Comparison of ENCODE assay signal across 9 cellular contexts in the genomic region with DNA sequence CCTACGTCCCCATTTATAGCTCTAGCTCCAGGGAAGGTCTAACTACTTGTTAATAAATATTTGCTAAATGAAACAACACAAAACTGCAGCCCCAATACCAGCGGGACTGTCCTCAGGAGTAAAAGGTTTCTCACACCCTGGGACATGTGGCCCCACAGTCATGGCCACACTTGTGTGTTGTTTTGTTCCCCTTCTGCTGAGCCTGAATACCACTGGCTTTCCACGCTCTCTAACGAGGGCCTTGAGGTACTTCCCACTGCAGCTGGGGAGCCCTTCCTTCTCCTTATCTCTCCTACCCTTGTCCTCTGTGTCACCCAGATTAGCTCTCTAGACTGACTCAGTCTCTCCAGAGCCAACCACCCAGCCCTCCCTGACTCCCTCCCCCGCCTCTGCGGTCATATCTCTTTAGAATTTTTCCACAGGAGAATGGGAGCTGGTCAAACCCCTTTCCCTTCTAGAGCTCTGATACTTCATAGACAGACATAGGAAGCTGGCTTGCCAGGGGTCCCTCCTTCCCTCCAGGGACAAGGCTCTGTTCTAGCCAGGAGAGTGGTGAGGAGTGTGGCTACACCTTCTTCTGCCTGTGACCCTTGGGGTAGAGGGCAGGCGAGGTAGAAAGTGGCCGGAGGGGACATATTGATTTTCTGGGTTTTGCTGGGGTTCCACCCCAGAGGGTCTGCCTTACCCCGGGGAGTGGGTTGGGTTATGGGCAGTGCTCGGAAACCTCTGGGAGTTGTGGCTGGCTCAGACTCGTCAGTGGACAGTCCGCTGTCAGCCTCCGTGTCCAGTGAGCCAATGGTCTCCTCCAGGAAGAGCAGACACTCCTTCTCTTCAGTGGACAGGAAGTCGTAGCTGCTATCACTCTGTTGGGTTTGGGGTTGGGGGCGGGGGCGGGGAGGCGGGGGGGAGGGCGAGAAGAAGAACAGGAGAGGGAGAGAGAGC. TPM values are rescaled to one million over a fixed set of nuclear protein-coding genes. Genes with fewer than 3 reads are reported as not detected.
DNase-seq lines count a peak whose midpoint lies in the region; ATAC-seq and TF ChIP-seq lines count a peak whose summit lies in the region.
"Had no signal": no experiment of that assay in that cellular context is flagged by ENCODE, and none has a peak within 500 bp of the region (broad histone marks: within the 10 kb centered on the region; RNA-seq: fewer than 3 reads in every experiment).

No MANE protein-coding gene starts in this region.

- peaks cover 34% of the 10 kb centered on the region for H3F3A ChIP-seq in PC-9 (ENCODE audit: insufficient read depth, low read depth)

- no peak for TF ChIP-seq EP300 in esophagus muscularis mucosa (IDR thresholded peaks at IDR 0.05)

- peaks cover 90% of the 10 kb centered on the region for H3K4me1 ChIP-seq in PC-9 (replicated peaks; ENCODE audit: insufficient read depth)
- H3K4me1 ChIP-seq in esophagus muscularis mucosa: peaks cover 28 to 39% (median 32%) of the 10 kb centered on the region in 4 donors

- TF ChIP-seq CTCF in C4-2B (conservative IDR thresholded peaks at IDR 0.05) (no peak), PC-9 (conservative IDR thresholded peaks at IDR 0.05) (no peak), esophagus muscularis mucosa (IDR thresholded peaks at IDR 0.05) (no peak), neural crest cell (conservative IDR thresholded peaks at IDR 0.05) (no peak), GM10266 (IDR thresholded peaks at IDR 0.05; ENCODE audit: control insufficient read depth, insufficient read depth, low read depth, missing control alignments) (no peak)

- TF ChIP-seq POLR2A in esophagus muscularis mucosa (IDR thresholded peaks at IDR 0.05; ENCODE audit: low read depth): no peak

- CTCF ChIA-PET in PC-9 (lab: Charles Lee): interaction anchor here (0.6 to 1.8 kb wide), 4 partner anchors 13 to 1105 kb away, joined by 3 to 13 read pairs (median 5); no protein-coding TSS in a partner anchor

- POLR2A ChIA-PET in PC-9 (lab: Charles Lee; ENCODE audit: unreplicated experiment): interaction anchor here (0.6 to 1.3 kb wide), 12 partner anchors 8 to 373 kb away, joined by 3 to 16 read pairs (median 5); partner anchors contain the start of genes C1orf116 and PFKFB2

- intact Hi-C loops in PC-9 (cut with micrococcal nuclease; ENCODE audit: unreplicated experiment): loop anchor here (10.0 kb wide), 1 partner anchor 300 kb away; the partner anchor contains the start of gene CD55
- intact Hi-C loops in esophagus muscularis mucosa (cut with DNase I): no loop called here

- H3K27me3 ChIP-seq in PC-9 (ENCODE audit: insufficient read depth, low read depth) (no peaks in the 10 kb centered on the region), esophagus muscularis mucosa (no peaks in the 10 kb centered on the region)

- H3K36me3 Mint-ChIP-seq in neural crest cell (ENCODE audit: low read depth): no peaks in the 10 kb centered on the region

- DNase-seq in PC-9 (peak in 1 of 2 experiments; percentile 47), esophagus muscularis mucosa (ENCODE audit: extremely low spot score) (no peak), neural crest cell (ENCODE audit: low read depth, low spot score) (no peak), GM10266 (ENCODE audit: extremely low spot score) (no peak), dedifferentiated amniotic fluid mesenchymal stem cell (ENCODE audit: extremely low spot score) (no peak), mesenteric fat pad (ENCODE audit: low spot score) (no peak)

- H3K4me3 Mint-ChIP-seq in neural crest cell: no peak overlapping the region

- no peaks in the 10 kb centered on the region for H4K20me1 ChIP-seq in PC-9 (ENCODE audit: insufficient read depth)

- H3K79me2 ChIP-seq in PC-9 (ENCODE audit: low read depth): 0 out of 2 replicates have a peak, but pooled peaks cover 6% of the 10 kb centered on the region

- BruUV-seq in PC-9 (replicated peaks; lab: Mats Ljungman, UMichigan): no TSS peak

- WGBS in esophagus muscularis mucosa: 66% methylated on average over 11 of the region's 18 CpGs

- peak overlapping the region; percentile 29 for H3K4me2 ChIP-seq in PC-9

- H3K36me3 ChIP-seq in PC-9 (ENCODE audit: low read depth): no peaks in the 10 kb centered on the region
- no peaks in the 10 kb centered on the region for H3K36me3 ChIP-seq in esophagus muscularis mucosa

- no peak for ATAC-seq in HG03280 (IDR thresholded peaks at IDR 0.05; ENCODE audit: unreplicated experiment)
- ATAC-seq: activated CD4-positive, CD25-positive, alpha-beta regulatory T cell treated with anti-CD3 and anti-CD28 coated beads, Interleukin-2, amount 50 U/mL, for 24 hours had no signal

- H3K27me3 Mint-ChIP-seq in neural crest cell (ENCODE audit: low read depth): peaks cover 3% of the 10 kb centered on the region

- H3K4me3 ChIP-seq in PC-9: no peak overlapping the region
- no peak overlapping the region for H3K4me3 ChIP-seq in esophagus muscularis mucosa

- H3K4me1 Mint-ChIP-seq in neural crest cell: peaks cover 43% of the 10 kb centered on the region

- H3K27ac Mint-ChIP-seq in neural crest cell (ENCODE audit: unreplicated experiment): peak overlapping the region; percentile 88

- H3K9me3 ChIP-seq in PC-9 (ENCODE audit: insufficient read depth, low read depth) (no peaks in the 10 kb centered on the region), esophagus muscularis mucosa (no peaks in the 10 kb centered on the region)

- no peak overlapping the region for H2AFZ ChIP-seq in PC-9

- H3K27ac ChIP-seq in C4-2B (peak overlapping the region; percentile 99), PC-9 (peak overlapping the region; percentile 97), esophagus muscularis mucosa (replicated peaks in 1 of 4) (peak overlapping the region; percentile 29 to 76 (median 54))

- H3K9me2 ChIP-seq in PC-9 (ENCODE audit: insufficient read depth): no peaks in the 10 kb centered on the region

- no peaks in the 10 kb centered on the region for H3K9me3 Mint-ChIP-seq in neural crest cell

RNA-seq across cellular contexts. Expression of gene C1orf116, which starts 8.1 kb away (rescaled TPM):
- total RNA-seq in PC-9 (2021) (30.2 and 36.7 TPM in 2 replicates), esophagus muscularis mucosa (under 1 TPM; under 0.01 to 0.32 (median 0.17) TPM), neural crest cell (0.30 and 0.37 TPM in 2 replicates), mesenteric fat pad (0.10 TPM)

RNA-seq across cellular contexts. Expression of gene YOD1, which starts 26.5 kb away (rescaled TPM):
- total RNA-seq in PC-9 (2021) (11.2 and 12.5 TPM in 2 replicates), esophagus muscularis mucosa (1 to 10 TPM; 6.3 to 8.5 (median 7.2) TPM), neural crest cell (15.2 and 16.6 TPM in 2 replicates), mesenteric fat pad (5.4 TPM)

RNA-seq across cellular contexts. Expression of gene PFKFB2, which starts 28.6 kb away (rescaled TPM):
- total RNA-seq in PC-9 (2021): 16.3 and 28.0 TPM in 2 replicates
- total RNA-seq in esophagus muscularis mucosa: 1 to 10 TPM; 3.7 to 5.3 (median 4.1) TPM
- total RNA-seq in neural crest cell: 8.5 and 8.6 TPM in 2 replicates
- 11.1 TPM for total RNA-seq in mesenteric fat pad

RNA-seq across cellular contexts. Expression of gene FCAMR, which starts 54.2 kb away (rescaled TPM):
- total RNA-seq in PC-9 (2021) (not detected in 2 replicates), esophagus muscularis mucosa (not detected), neural crest cell (not detected in 2 replicates), mesenteric fat pad (not detected)

Comparison
In these comparisons a context has a peak if more than half of its experiments do, and no peak if none do; other contexts are left out.
1. RNA of gene C1orf116, which starts 8.1 kb away (total RNA-seq): 30.2 to 36.7 TPM in PC-9; 0.30 to 0.37 TPM in neural crest cell, under 0.01 to 0.32 TPM in esophagus muscularis mucosa and 0.10 TPM in mesenteric fat pad (single experiment); every median in the first group is over 10 times any median in the second.
2. Peak in every context shown above with its lines, with median percentiles within 50 percentile points of each other: H3K27ac ChIP-seq.